Comparison of ENCODE assay signal across 8 cellular contexts in the genomic region with DNA sequence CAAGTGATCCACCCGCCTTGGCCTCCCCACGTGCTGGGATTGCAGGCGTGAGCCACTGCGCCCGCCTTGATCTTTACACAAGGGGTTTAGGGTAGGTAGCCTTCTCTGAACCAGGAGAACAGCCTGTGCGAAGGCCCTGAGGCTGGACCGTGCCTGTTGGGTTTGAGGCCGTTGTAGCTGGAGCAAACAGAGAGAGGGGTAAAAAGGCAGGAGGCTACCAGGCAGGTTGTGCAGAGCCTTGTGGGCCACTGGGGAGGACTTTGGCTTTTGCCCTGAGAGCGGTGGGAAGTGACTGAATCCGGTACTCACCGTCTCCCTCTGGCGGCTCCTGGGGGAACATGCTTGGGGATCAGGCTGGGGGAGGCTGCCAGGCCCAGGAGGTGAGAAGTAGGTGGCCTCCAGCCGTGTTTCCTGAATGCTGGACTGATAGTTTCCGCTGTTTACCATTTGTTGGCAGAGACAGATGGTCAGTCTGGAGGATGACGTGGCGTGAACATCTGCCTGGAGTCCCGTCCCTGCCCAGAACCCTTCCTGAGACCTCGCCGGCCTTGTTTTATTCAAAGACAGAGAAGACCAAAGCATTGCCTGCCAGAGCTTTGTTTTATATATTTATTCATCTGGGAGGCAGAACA. TPM values are rescaled to one million over a fixed set of nuclear protein-coding genes. Genes with fewer than 3 reads are reported as not detected.
DNase-seq lines count a peak whose midpoint lies in the region; ATAC-seq, FAIRE-seq and TF ChIP-seq lines count a peak whose summit lies in the region.

No MANE protein-coding gene starts in this region.

- H3K27ac ChIP-seq in endothelial cell of umbilical vein (ENCODE audit: insufficient read depth, low read depth, low read length), result peak overlapping the region; percentile 29

- H3K9me3 ChIP-seq in endothelial cell of umbilical vein (replicated peaks; ENCODE audit: control insufficient read depth, insufficient read depth, low read length) (no peaks in the 10 kb centered on the region), mucosa of descending colon (no peaks in the 10 kb centered on the region)

- H3K4me3 ChIP-seq in AG10803 (ENCODE audit: low read length) (no peak overlapping the region), H7 (ENCODE audit: insufficient read depth, low read depth, low read length) (no peak overlapping the region), endothelial cell of umbilical vein (replicated peaks in 1 of 3; ENCODE audit: insufficient read depth in 1 of 3, low read depth in 1 of 3, low read length in 3 of 3) (no peak overlapping the region), mucosa of descending colon (no peak overlapping the region)

- POLR2A ChIA-PET in endothelial cell of umbilical vein (lab: Charles Lee), result no interaction called here

- dilution Hi-C loops in endothelial cell of umbilical vein (cut with MboI; ENCODE audit: extremely low pct_ligation_motif_present, low sequenced_read_pairs), result no loop called here

- H3K9ac ChIP-seq in endothelial cell of umbilical vein (replicated peaks; ENCODE audit: extremely low read depth, insufficient read depth, low read length), result no peak overlapping the region

- ATAC-seq in mucosa of descending colon (peak; percentile 84), HG02798 (IDR thresholded peaks at IDR 0.05; ENCODE audit: poor library complexity, unreplicated experiment) (no peak)

- TF ChIP-seq POLR2A in endothelial cell of umbilical vein (IDR thresholded peaks at IDR 0.05; ENCODE audit: low read depth, low read length), result no peak

- CTCF ChIA-PET in endothelial cell of umbilical vein (lab: Charles Lee), result interaction anchor here (0.8 to 2.5 kb wide), 7 partner anchors 34 to 95 kb away, joined by 3 to 17 read pairs (median 5); no protein-coding TSS in a partner anchor

- H3K9me1 ChIP-seq in endothelial cell of umbilical vein (replicated peaks; ENCODE audit: control insufficient read depth, extremely low read depth, insufficient read depth, low read length), result no peaks in the 10 kb centered on the region

- H3K36me3 ChIP-seq in H7 (replicated peaks; ENCODE audit: control insufficient read depth, insufficient read depth, low read length) (peaks cover 57% of the 10 kb centered on the region), endothelial cell of umbilical vein (ENCODE audit: control insufficient read depth in 2 of 2, extremely low read depth in 1 of 2, insufficient read depth in 2 of 2, low read length in 2 of 2) (peaks cover 22 to 36% of the 10 kb centered on the region in 2 experiments), mucosa of descending colon (ENCODE audit: low read depth) (peaks cover 7% of the 10 kb centered on the region)

- TF ChIP-seq CTCF in AG10803 (conservative IDR thresholded peaks at IDR 0.05; ENCODE audit: low read length) (peak; percentile 93), endothelial cell of umbilical vein (IDR thresholded peaks at IDR 0.05; ENCODE audit: extremely low read depth in 1 of 2, insufficient read depth in 1 of 2, low read depth in 1 of 2, low read length in 2 of 2) (peak; percentile 84 to 96), mucosa of descending colon (IDR thresholded peaks at IDR 0.05) (peak; percentile 80)

- H3K4me1 ChIP-seq in endothelial cell of umbilical vein (ENCODE audit: control insufficient read depth, extremely low read depth, insufficient read depth, low read length) (peaks cover 10% of the 10 kb centered on the region), mucosa of descending colon (ENCODE audit: low read depth) (no peaks in the 10 kb centered on the region)

- peak; percentile 72 for FAIRE-seq in endothelial cell of umbilical vein (lab: Jason Lieb, UNC)

- H3K4me2 ChIP-seq in endothelial cell of umbilical vein (ENCODE audit: insufficient read depth, low read length), result no peak overlapping the region

- no TSS peak for BruUV-seq in endothelial cell of umbilical vein (replicated peaks; lab: Mats Ljungman, UMichigan)

- H3K79me2 ChIP-seq in endothelial cell of umbilical vein (ENCODE audit: control insufficient read depth, insufficient read depth, low read length), result peaks cover 13% of the 10 kb centered on the region

- intact Hi-C loops in endothelial cell of umbilical vein (cut with micrococcal nuclease), result loop anchor here (1.0 to 2.0 kb wide), 3 partner anchors 37 to 94 kb away; no protein-coding TSS in a partner anchor
- intact Hi-C loops in mucosa of descending colon (cut with DNase I, micrococcal nuclease), result no loop called here

- H2AFZ ChIP-seq in endothelial cell of umbilical vein (ENCODE audit: low read depth, low read length), result no peak overlapping the region

- no peaks in the 10 kb centered on the region for H4K20me1 ChIP-seq in endothelial cell of umbilical vein (replicated peaks; ENCODE audit: control insufficient read depth, extremely low read depth, insufficient read depth, low read length)

- peak; percentile 54 for DNase-seq in AG10803 (ENCODE audit: low read depth)
- DNase-seq in H7, result peak; percentile 92
- peak; percentile 44 for DNase-seq in NOMO-1 treated with DMSO at 0.1 percent for 48 hours (lab: John Stamatoyannopoulos, UW; ENCODE audit: unreplicated experiment)
- peak; percentile 34 to 52 (median 41) for DNase-seq in activated CD8-positive, alpha-beta memory T cell treated with anti-CD3 and anti-CD28 coated beads for 48 hours (ENCODE audit: low read depth in 2 of 3, low spot score in 2 of 3)
- DNase-seq in endothelial cell of umbilical vein (ENCODE audit: low read depth, low spot score), result peak; percentile 87
- DNase-seq in mucosa of descending colon, result peak; percentile 75 to 87 (median 85)
- peak; percentile 81 for DNase-seq in stimulated activated CD8-positive, alpha-beta memory T cell treated with anti-CD3 and anti-CD28 coated beads, Interleukin-4, amount 100 ng/mL, for 48 hours

- H3K27me3 ChIP-seq in H7 (ENCODE audit: control insufficient read depth, insufficient read depth, low read length), result no peaks in the 10 kb centered on the region
- H3K27me3 ChIP-seq in endothelial cell of umbilical vein (ENCODE audit: control insufficient read depth in 2 of 2, insufficient read depth in 2 of 2, low read length in 2 of 2), result no peaks in the 10 kb centered on the region

TF ChIP-seq in endothelial cell of umbilical vein, 7 proteins besides CTCF, POLR2A, EP300 and RAD21:
- no peak for TF ChIP-seq JUN (IDR thresholded peaks at IDR 0.05; ENCODE audit: borderline replicate concordance, insufficient read depth, insufficient read length, low read depth)
- TF ChIP-seq MYC (IDR thresholded peaks at IDR 0.05; ENCODE audit: low read depth, low read length), result no peak
- TF ChIP-seq FOS (IDR thresholded peaks at IDR 0.05; ENCODE audit: borderline replicate concordance, insufficient read depth, low read length), result peak; percentile 29
- no peak for TF ChIP-seq MAX (IDR thresholded peaks at IDR 0.05; ENCODE audit: insufficient read depth, insufficient read length)
- TF ChIP-seq POLR2AphosphoS5 (IDR thresholded peaks at IDR 0.05; ENCODE audit: insufficient read depth, low read depth, low read length), result peak; percentile 72
- TF ChIP-seq GATA2 (IDR thresholded peaks at IDR 0.05; ENCODE audit: insufficient read depth, insufficient read length, low read depth, low read length), result no peak
- no peak for TF ChIP-seq EZH2 (IDR thresholded peaks at IDR 0.05; ENCODE audit: borderline replicate concordance, low read depth, low read length, severe bottlenecking)

RNA-seq across cellular contexts. Expression of gene SPC24, which starts 24.6 kb away (rescaled TPM):
- total RNA-seq in H7 (2014; rRNA removed; shearing (Covaris generic)), result 66.8 and 67.0 TPM in 2 replicates
- total RNA-seq in endothelial cell of umbilical vein (68.5 and 70.0 TPM in 2 replicates), mucosa of descending colon (10 to 100 TPM in 1 of 3 donors, 1 to 10 TPM in 2; 2.8 to 15.8 (median 3.8) TPM)
- polyA plus RNA-seq in endothelial cell of umbilical vein, result 17.2 and 19.8 TPM in 2 replicates
- 21.3 and 22.1 TPM in 2 replicates for polyA plus RNA-seq in endothelial cell of umbilical vein (2011; cell fraction: cytosol; rRNA removed)
- 24.9 and 33.2 TPM in 2 replicates for polyA plus RNA-seq in endothelial cell of umbilical vein (2011; cell fraction: nucleus; rRNA removed)
- polyA plus RNA-seq in endothelial cell of umbilical vein (2012), result 13.1 and 17.4 TPM in 2 replicates
- 54.8 and 79.1 TPM in 2 replicates for polyA minus RNA-seq in endothelial cell of umbilical vein
- polyA minus RNA-seq in endothelial cell of umbilical vein (2011; cell fraction: cytosol; rRNA and poly(A)+ RNA removed), result 78.2 TPM
- polyA minus RNA-seq in endothelial cell of umbilical vein (2011; cell fraction: nucleus; rRNA and poly(A)+ RNA removed), result 10.7 and 12.5 TPM in 2 replicates

RNA-seq across cellular contexts. Expression of gene LDLR, which starts 41.7 kb away (rescaled TPM):
- total RNA-seq in H7 (2014; rRNA removed; shearing (Covaris generic)), result 144 and 158 TPM in 2 replicates
- 174 and 175 TPM in 2 replicates for total RNA-seq in endothelial cell of umbilical vein
- 142 and 144 TPM in 2 replicates for polyA plus RNA-seq in endothelial cell of umbilical vein
- 107 and 108 TPM in 2 replicates for polyA plus RNA-seq in endothelial cell of umbilical vein (2011; cell fraction: cytosol; rRNA removed)
- polyA plus RNA-seq in endothelial cell of umbilical vein (2011; cell fraction: nucleus; rRNA removed), result 157 and 164 TPM in 2 replicates
- 85.7 and 89.1 TPM in 2 replicates for polyA plus RNA-seq in endothelial cell of umbilical vein (2012)
- polyA minus RNA-seq in endothelial cell of umbilical vein, result 235 and 252 TPM in 2 replicates
- 65.0 TPM for polyA minus RNA-seq in endothelial cell of umbilical vein (2011; cell fraction: cytosol; rRNA and poly(A)+ RNA removed)
- 177 and 178 TPM in 2 replicates for polyA minus RNA-seq in endothelial cell of umbilical vein (2011; cell fraction: nucleus; rRNA and poly(A)+ RNA removed)
- total RNA-seq in mucosa of descending colon, result 100 to 1,000 TPM in 2 of 3 donors, 10 to 100 TPM in 1; 83.9 to 147 (median 116) TPM

Comparison
In these comparisons a context has a peak if more than half of its experiments do, and no peak if none do; other contexts are left out.
1. DNase-seq: peak in every context shown above with its lines; median percentile 92 in H7; 87 in endothelial cell of umbilical vein; 85 in mucosa of descending colon; 81 in stimulated activated CD8-positive, alpha-beta memory T cell treated with anti-CD3 and anti-CD28 coated beads, Interleukin-4, amount 100 ng/mL, for 48 hours; 54 in AG10803; 44 in NOMO-1 treated with DMSO at 0.1 percent for 48 hours; 41 in activated CD8-positive, alpha-beta memory T cell treated with anti-CD3 and anti-CD28 coated beads for 48 hours.